Comparison of ENCODE assay signal across 28 cellular contexts in the genomic region with DNA sequence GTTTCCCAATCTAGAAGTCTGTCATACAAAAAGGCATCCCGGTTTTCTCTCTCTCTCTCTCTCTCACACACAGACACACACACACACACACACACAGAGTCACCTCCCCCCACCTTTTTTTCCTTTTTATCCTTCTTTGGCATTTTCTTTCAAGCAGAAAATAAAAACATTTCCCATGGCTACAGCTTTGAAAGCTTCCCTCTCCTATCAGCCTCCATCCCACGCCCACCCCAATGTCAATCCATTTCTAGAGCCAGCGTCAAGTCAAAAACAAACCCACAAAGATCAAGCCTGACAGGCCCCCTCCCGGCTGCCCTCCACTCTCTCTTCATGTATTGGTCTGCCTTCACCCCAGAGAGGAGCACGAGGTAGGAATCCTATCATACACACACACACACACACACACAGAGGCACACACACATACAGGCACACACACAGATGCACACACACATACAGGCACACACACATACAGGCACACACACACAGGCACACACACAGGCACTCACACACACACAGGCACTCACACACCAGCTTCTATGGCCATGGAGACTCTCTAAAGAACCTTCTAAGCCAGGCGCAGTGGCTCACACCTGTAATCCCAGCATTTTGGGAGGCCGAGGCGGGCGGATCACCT. TPM values are rescaled to one million over a fixed set of nuclear protein-coding genes. Genes with fewer than 3 reads are reported as not detected.
DNase-seq lines count a peak whose midpoint lies in the region; ATAC-seq, FAIRE-seq and TF ChIP-seq lines count a peak whose summit lies in the region.
"Had no signal": no experiment of that assay in that cellular context is flagged by ENCODE, and none has a peak within 500 bp of the region (broad histone marks: within the 10 kb centered on the region; RNA-seq: fewer than 3 reads in every experiment).

No MANE protein-coding gene starts in this region.

- no peak overlapping the region for H3K14ac ChIP-seq in mesenchymal stem cell (ENCODE audit: low read length in 2 of 2)

- H3K4me3 Mint-ChIP-seq in astrocyte (ENCODE audit: unreplicated experiment) = peak overlapping the region; percentile 97
- H3K4me3 Mint-ChIP-seq: activated CD8-positive, alpha-beta memory T cell treated with anti-CD3 and anti-CD28 coated beads, Interleukin-2, amount 10 ng/mL, durations not matched to agents 7 days and 5 days; activated naive CD4-positive, alpha-beta T cell treated with anti-CD3 and anti-CD28 coated beads, Interleukin-2, amount 10 ng/mL, durations not matched to agents 7 days and 5 days; activated T-helper 1 cell treated with anti-CD3 and anti-CD28 coated beads, Interleukin-12 subunit alpha, Interleukin-12 subunit beta, Interleukin-2, Interleukin-4 antibody, amounts not matched to agents 30 ng/mL and 10 ng/mL and 1 ng/mL, durations not matched to agents 14 hours and 24 hours and 36 hours; stimulated activated naive CD8-positive, alpha-beta T cell treated with anti-CD3 and anti-CD28 coated beads, Interleukin-15, amount 100 ng/mL, for 72 hours had no signal

- H2BK12ac ChIP-seq in mesenchymal stem cell (ENCODE audit: low read length in 2 of 2) = peak overlapping the region in 1 of 2 experiments; percentile 29

- no peak overlapping the region for H3K4ac ChIP-seq in mesenchymal stem cell (ENCODE audit: low read depth in 1 of 2, low read length in 2 of 2)

- peaks cover 29% of the 10 kb centered on the region for H3K79me1 ChIP-seq in mesenchymal stem cell (replicated peaks; ENCODE audit: low read length, poor library complexity, severe bottlenecking)

- no peak for TF ChIP-seq CTCF in astrocyte (IDR thresholded peaks at IDR 0.05; ENCODE audit: insufficient read depth, low read depth, low read length)
- no peak for TF ChIP-seq CTCF in uterus (IDR thresholded peaks at IDR 0.05)

- H4K8ac ChIP-seq in mesenchymal stem cell (ENCODE audit: low read length) = no peak overlapping the region

- ATAC-seq in GM21381 (IDR thresholded peaks at IDR 0.05; ENCODE audit: unreplicated experiment) = no peak
- no peak for ATAC-seq in HG03565 (IDR thresholded peaks at IDR 0.05; ENCODE audit: unreplicated experiment)
- ATAC-seq: activated CD8-positive, alpha-beta memory T cell treated with anti-CD3 and anti-CD28 coated beads, Interleukin-2, amount 10 ng/mL, durations not matched to agents 7 days and 5 days; left colon; pancreas; stimulated activated naive CD8-positive, alpha-beta T cell treated with anti-CD3 and anti-CD28 coated beads, Interleukin-15, amount 100 ng/mL, for 72 hours had no signal

- FAIRE-seq in astrocyte (lab: Jason Lieb, UNC) = no peak
- FAIRE-seq: pancreas had no signal

- no peak overlapping the region for H3K23ac ChIP-seq in mesenchymal stem cell (ENCODE audit: low read length in 2 of 2)

- no peak overlapping the region for H3K27ac ChIP-seq in astrocyte (ENCODE audit: low read depth, low read length)
- no peak overlapping the region for H3K27ac ChIP-seq in mesenchymal stem cell (ENCODE audit: low read length, poor library complexity, severe bottlenecking)
- H3K27ac ChIP-seq in thymus (ENCODE audit: low read depth) = peak overlapping the region; percentile 11
- H3K27ac ChIP-seq in uterus = peak overlapping the region in 1 of 2 donors; percentile 97
- H3K27ac ChIP-seq: pancreas, WERI-Rb-1 had no signal

- peak overlapping the region; percentile 70 for H4K91ac ChIP-seq in mesenchymal stem cell (ENCODE audit: low read length)

- no peaks in the 10 kb centered on the region for H3K27me3 Mint-ChIP-seq in astrocyte (ENCODE audit: low read depth, unreplicated experiment)

- no peak overlapping the region for H2BK120ac ChIP-seq in mesenchymal stem cell (ENCODE audit: low read depth, low read length)

- H3K4me3 ChIP-seq in astrocyte (ENCODE audit: insufficient read depth, low read depth, low read length) (no peak overlapping the region), mesenchymal stem cell (ENCODE audit: insufficient read depth in 1 of 2, low read depth in 1 of 2, low read length in 2 of 2) (no peak overlapping the region), thymus (ENCODE audit: low read length) (no peak overlapping the region), uterus (no peak overlapping the region)
- H3K4me3 ChIP-seq: pancreas, sigmoid colon, transverse colon had no signal

- H3K9ac ChIP-seq in astrocyte (ENCODE audit: low read length) (no peak overlapping the region), mesenchymal stem cell (ENCODE audit: low read length) (no peak overlapping the region)

- H3K4me2 ChIP-seq in astrocyte (ENCODE audit: low read length) (no peak overlapping the region), mesenchymal stem cell (ENCODE audit: low read length, poor library complexity, severe bottlenecking) (no peak overlapping the region)

- peaks cover 60% of the 10 kb centered on the region for H3K79me2 ChIP-seq in astrocyte (ENCODE audit: insufficient read depth, low read length)

- H3K9me3 ChIP-seq in astrocyte (ENCODE audit: insufficient read depth, low read depth, low read length) (no peaks in the 10 kb centered on the region), mesenchymal stem cell (ENCODE audit: control insufficient read depth, low read length) (peaks cover 6% of the 10 kb centered on the region), thymus (ENCODE audit: control insufficient read depth) (peaks cover 3% of the 10 kb centered on the region), uterus (no peaks in the 10 kb centered on the region)
- H3K9me3 ChIP-seq: pancreas, transverse colon had no signal

- DNase-seq in NCI-H2227 (lab: John Stamatoyannopoulos, UW; ENCODE audit: unreplicated experiment) (peak; percentile 28), NCI-H2227 treated with DMSO at 0.1 percent for 48 hours (lab: John Stamatoyannopoulos, UW) (no peak), astrocyte (ENCODE audit: low read depth) (no peak), mesenchymal stem cell (peak; percentile 40), uterus (no peak)
- DNase-seq: 8988T; activated CD4-positive, alpha-beta T cell treated with anti-CD3 and anti-CD28 coated beads, Interleukin-2, amount 50 U/mL, for 1 hour; activated CD8-positive, alpha-beta memory T cell treated with anti-CD3 and anti-CD28 coated beads, Interleukin-2, amount 10 ng/mL, durations not matched to agents 7 days and 5 days; activated naive CD4-positive, alpha-beta T cell treated with anti-CD3 and anti-CD28 coated beads, Interleukin-2, amount 10 ng/mL, durations not matched to agents 7 days and 5 days; amniotic stem cell; CD4-positive, CD25-positive, alpha-beta regulatory T cell; central memory CD4-positive, alpha-beta T cell; head of caudate nucleus; left colon; NCI-H1694 treated with DMSO at 0.1 percent for 48 hours; NCI-H226; NCI-H774; pancreas; sigmoid colon; stimulated activated CD4-positive, alpha-beta T cell treated with anti-CD3 and anti-CD28 coated beads, Interleukin-15, amount 100 ng/mL, for 24 hours; stimulated activated naive CD8-positive, alpha-beta T cell treated with anti-CD3 and anti-CD28 coated beads, Interleukin-15, amount 100 ng/mL, for 72 hours; T-helper 9 cell; transverse colon; WERI-Rb-1 had no signal

- H3K27me3 ChIP-seq in astrocyte (ENCODE audit: insufficient read depth, low read length) (no peaks in the 10 kb centered on the region), mesenchymal stem cell (ENCODE audit: control insufficient read depth in 1 of 2, insufficient read depth in 1 of 2, low read length in 2 of 2) (no peaks in the 10 kb centered on the region), thymus (ENCODE audit: control insufficient read depth, insufficient read depth) (peaks cover 36% of the 10 kb centered on the region), uterus (no peaks in the 10 kb centered on the region)
- H3K27me3 ChIP-seq: pancreas, sigmoid colon, transverse colon had no signal

- intact Hi-C loops in uterus (cut with DNase I; ENCODE audit: low total_unique reads) = no loop called here

- no peak overlapping the region for H2BK15ac ChIP-seq in mesenchymal stem cell (ENCODE audit: low read depth, poor library complexity, severe bottlenecking)

- no peaks in the 10 kb centered on the region for H3K9me3 Mint-ChIP-seq in astrocyte (ENCODE audit: unreplicated experiment)

- WGBS in mesenchymal stem cell = 87% methylated on average over 9 of the region's 9 CpGs
- WGBS in thymus = 72% methylated on average over 9 of the region's 9 CpGs

- no peak overlapping the region for H2BK5ac ChIP-seq in mesenchymal stem cell (ENCODE audit: low read depth, low read length, poor library complexity, severe bottlenecking)

- H4K20me1 ChIP-seq in astrocyte (ENCODE audit: insufficient read depth, low read length) = peaks cover 59% of the 10 kb centered on the region

- TF ChIP-seq POLR2A in uterus (IDR thresholded peaks at IDR 0.05) = no peak

- H3K18ac ChIP-seq in mesenchymal stem cell (ENCODE audit: low read depth in 1 of 2, low read length in 2 of 2) = no peak overlapping the region

- H3K4me1 ChIP-seq in astrocyte (ENCODE audit: insufficient read depth, low read length) = peaks cover 31% of the 10 kb centered on the region
- H3K4me1 ChIP-seq in mesenchymal stem cell (ENCODE audit: control insufficient read depth, insufficient read depth, low read depth, low read length) = peaks cover 31% of the 10 kb centered on the region
- H3K4me1 ChIP-seq in thymus (ENCODE audit: control insufficient read depth, insufficient read depth, low read length) = peaks cover 23% of the 10 kb centered on the region
- H3K4me1 ChIP-seq in uterus = peaks cover 0 to 14% of the 10 kb centered on the region in 2 donors

- H3K36me3 ChIP-seq in astrocyte (ENCODE audit: insufficient read depth, low read length) (no peaks in the 10 kb centered on the region), mesenchymal stem cell (ENCODE audit: control insufficient read depth in 1 of 2, insufficient read depth in 2 of 2, low read depth in 1 of 2, low read length in 2 of 2) (peaks cover 17 to 19% of the 10 kb centered on the region in 2 experiments), thymus (ENCODE audit: control insufficient read depth, insufficient read depth) (no peaks in the 10 kb centered on the region), uterus (no peaks in the 10 kb centered on the region)
- H3K36me3 ChIP-seq: pancreas, sigmoid colon, transverse colon had no signal

- H3K27ac Mint-ChIP-seq in astrocyte (ENCODE audit: unreplicated experiment) = peak overlapping the region; percentile 73
- H3K27ac Mint-ChIP-seq: activated CD8-positive, alpha-beta memory T cell treated with anti-CD3 and anti-CD28 coated beads, Interleukin-2, amount 10 ng/mL, durations not matched to agents 7 days and 5 days; activated naive CD4-positive, alpha-beta T cell treated with anti-CD3 and anti-CD28 coated beads, Interleukin-2, amount 10 ng/mL, durations not matched to agents 7 days and 5 days; activated T-helper 1 cell treated with anti-CD3 and anti-CD28 coated beads, Interleukin-12 subunit alpha, Interleukin-12 subunit beta, Interleukin-2, Interleukin-4 antibody, amounts not matched to agents 30 ng/mL and 10 ng/mL and 1 ng/mL, durations not matched to agents 14 hours and 24 hours and 36 hours; stimulated activated naive CD8-positive, alpha-beta T cell treated with anti-CD3 and anti-CD28 coated beads, Interleukin-15, amount 100 ng/mL, for 72 hours had no signal

- H3K4me1 Mint-ChIP-seq in astrocyte (ENCODE audit: low read depth, unreplicated experiment) = peaks cover 10% of the 10 kb centered on the region

- peaks cover 19% of the 10 kb centered on the region for H3K36me3 Mint-ChIP-seq in astrocyte (ENCODE audit: low read depth, unreplicated experiment)
- H3K36me3 Mint-ChIP-seq: activated CD8-positive, alpha-beta memory T cell treated with anti-CD3 and anti-CD28 coated beads, Interleukin-2, amount 10 ng/mL, durations not matched to agents 7 days and 5 days; activated naive CD4-positive, alpha-beta T cell treated with anti-CD3 and anti-CD28 coated beads, Interleukin-2, amount 10 ng/mL, durations not matched to agents 7 days and 5 days had no signal

- no peak overlapping the region for H2AK5ac ChIP-seq in mesenchymal stem cell (ENCODE audit: low read length, severe bottlenecking)

- H2AFZ ChIP-seq in astrocyte (ENCODE audit: low read depth, low read length) (no peak overlapping the region), mesenchymal stem cell (ENCODE audit: low read depth, low read length) (no peak overlapping the region)

RNA-seq across cellular contexts. Expression of gene TNRC18, which starts 8.0 kb away (rescaled TPM):
- total RNA-seq in astrocyte (77.8 and 84.3 TPM in 2 replicates), uterus (100 to 1,000 TPM in 1 of 4 donors, 10 to 100 TPM in 3; 28.2 to 179 (median 62.1) TPM)
- 45.5 TPM for polyA plus RNA-seq in mesenchymal stem cell (2013, experiment 1 of 2)
- 39.8 TPM for polyA plus RNA-seq in mesenchymal stem cell (2013, experiment 2 of 2)
- 26.2 TPM for polyA plus RNA-seq in thymus

Comparison
In these comparisons a context has a peak if more than half of its experiments do, and no peak if none do; other contexts are left out.
1. DNase-seq: peak in NCI-H2227 (single experiment) and mesenchymal stem cell (single experiment); none in NCI-H2227 treated with DMSO at 0.1 percent for 48 hours (single experiment), astrocyte (single experiment) and uterus (0 of 2).